18 cellular contexts compared by ENCODE assay signal in genomic region chr1:186754542-186755150, GRCh38.
"Had no signal": no experiment of that assay in that cellular context is flagged by ENCODE, and none has a peak within 500 bp of the region (broad histone marks: within the 10 kb centered on the region; RNA-seq: fewer than 3 reads in every experiment).

No MANE protein-coding gene starts in this region.

- H3K4me1 Mint-ChIP-seq: activated CD4-positive, alpha-beta T cell treated with anti-CD3 and anti-CD28 coated beads, Interleukin-2, amount 10 ng/mL, durations not matched to agents 7 days and 5 days; neural progenitor cell; stimulated activated naive CD8-positive, alpha-beta T cell treated with anti-CD3 and anti-CD28 coated beads, Interleukin-15, amount 100 ng/mL, for 72 hours had no signal

- H2AFZ ChIP-seq: neural progenitor cell had no signal

- H3K36me3 Mint-ChIP-seq: neural progenitor cell had no signal

- H3K36me3 ChIP-seq: neural progenitor cell, pancreas, upper lobe of right lung had no signal

- H3K4me3 Mint-ChIP-seq: activated CD4-positive, alpha-beta T cell treated with anti-CD3 and anti-CD28 coated beads, Interleukin-2, amount 10 ng/mL, durations not matched to agents 7 days and 5 days; neural progenitor cell; stimulated activated naive CD8-positive, alpha-beta T cell treated with anti-CD3 and anti-CD28 coated beads, Interleukin-15, amount 100 ng/mL, for 72 hours; T-helper 1 cell treated with Interleukin-12 subunit alpha and Interleukin-12 subunit beta and Interleukin-4 antibody, amounts not matched to agents 30 μg/mL and 1 μg/mL, for 36 hours had no signal

- H3K27me3 ChIP-seq: neural progenitor cell, pancreas, testis, upper lobe of right lung had no signal

- H3K4me1 ChIP-seq: neural progenitor cell, pancreas, testis, upper lobe of right lung had no signal

- H3K4me2 ChIP-seq: neural progenitor cell had no signal

- H3K27ac Mint-ChIP-seq: activated CD4-positive, alpha-beta T cell treated with anti-CD3 and anti-CD28 coated beads, Interleukin-2, amount 10 ng/mL, durations not matched to agents 7 days and 5 days; neural progenitor cell; stimulated activated naive CD8-positive, alpha-beta T cell treated with anti-CD3 and anti-CD28 coated beads, Interleukin-15, amount 100 ng/mL, for 72 hours; T-helper 1 cell treated with Interleukin-12 subunit alpha and Interleukin-12 subunit beta and Interleukin-4 antibody, amounts not matched to agents 30 μg/mL and 1 μg/mL, for 36 hours had no signal

- H3K27ac ChIP-seq: epithelial cell of prostate, neural progenitor cell, pancreas, testis, upper lobe of right lung had no signal

- H3K9me3 Mint-ChIP-seq: activated CD4-positive, alpha-beta T cell treated with anti-CD3 and anti-CD28 coated beads, Interleukin-2, amount 10 ng/mL, durations not matched to agents 7 days and 5 days; neural progenitor cell; stimulated activated naive CD8-positive, alpha-beta T cell treated with anti-CD3 and anti-CD28 coated beads, Interleukin-15, amount 100 ng/mL, for 72 hours; T-helper 1 cell treated with Interleukin-12 subunit alpha and Interleukin-12 subunit beta and Interleukin-4 antibody, amounts not matched to agents 30 μg/mL and 1 μg/mL, for 36 hours had no signal

- DNase-seq: activated CD4-positive, alpha-beta T cell treated with anti-CD3 and anti-CD28 coated beads, Interleukin-2, amount 10 ng/mL, durations not matched to agents 7 days and 5 days; activated CD4-positive, CD25-positive, alpha-beta regulatory T cell; activated CD8-positive, alpha-beta memory T cell treated with anti-CD3 and anti-CD28 coated beads for 24 hours; activated naive CD4-positive, alpha-beta T cell treated with Interleukin-2 at 50 U/mL for 16 hours; caudate nucleus; cortex of kidney; effector CD8-positive, alpha-beta T cell; head of caudate nucleus; left ventricle myocardium superior; pancreas; stimulated activated CD4-positive, alpha-beta T cell treated with anti-CD3 and anti-CD28 coated beads, Interleukin-4, amount 100 ng/mL, for 1 hour; stimulated activated CD8-positive, alpha-beta memory T cell treated with anti-CD3 and anti-CD28 coated beads, Interleukin-4, amount 100 ng/mL, for 48 hours; stimulated activated naive CD8-positive, alpha-beta T cell treated with anti-CD3 and anti-CD28 coated beads, Interleukin-15, amount 100 ng/mL, for 72 hours; testis; upper lobe of right lung had no signal

- ATAC-seq: left ventricle myocardium superior; pancreas; stimulated activated naive CD8-positive, alpha-beta T cell treated with anti-CD3 and anti-CD28 coated beads, Interleukin-15, amount 100 ng/mL, for 72 hours; upper lobe of right lung had no signal

- H3K4me3 ChIP-seq: neural progenitor cell, pancreas, testis, upper lobe of right lung had no signal

- H3K9me3 ChIP-seq: pancreas, testis, upper lobe of right lung had no signal

- H3K9ac ChIP-seq: neural progenitor cell had no signal
